In the genomic region with DNA sequence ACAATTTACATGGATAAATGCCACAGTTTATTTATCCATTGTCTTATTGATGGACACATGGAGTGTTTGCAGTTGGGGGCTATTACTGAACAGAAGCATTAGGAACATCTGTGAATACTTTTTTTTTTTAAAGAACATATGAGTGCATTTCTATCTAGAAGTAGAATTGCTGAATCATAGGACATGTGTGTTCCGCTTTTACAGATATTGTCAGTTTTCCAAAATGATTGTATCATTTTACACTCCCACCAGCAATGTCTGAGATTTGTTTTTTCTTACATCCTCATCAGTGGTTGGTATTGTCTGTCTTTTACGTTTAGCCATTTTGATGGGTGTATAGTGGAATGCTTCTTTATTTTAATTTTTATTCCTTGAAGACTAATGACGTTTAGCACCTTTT, we compare ENCODE assay signal across 1 cellular context.
TF ChIP-seq lines count a peak whose summit lies in the region.

No MANE protein-coding gene starts in this region.

TF ChIP-seq in K562, 482 proteins besides CTCF, POLR2A, EP300 and RAD21 (continued from another document and continues in another):
- TF ChIP-seq ZNF76 (CRISPR knock-in tag; IDR thresholded peaks at IDR 0.05; ENCODE audit: borderline replicate concordance) (no peak), COPS2 (conservative IDR thresholded peaks at IDR 0.05) (no peak), KLF6 (CRISPR knock-in tag; IDR thresholded peaks at IDR 0.05; ENCODE audit: borderline replicate concordance) (no peak), RHOXF2B (CRISPR knock-in tag; conservative IDR thresholded peaks at IDR 0.05) (no peak), FOXA1 (IDR thresholded peaks at IDR 0.05; ENCODE audit: borderline replicate concordance) (no peak), MAFK (IDR thresholded peaks at IDR 0.05; ENCODE audit: low read length) (peak; percentile 23; the same call in 1 of the 2 replicates), ZNF146 (CRISPR knock-in tag; IDR thresholded peaks at IDR 0.05; ENCODE audit: unreplicated experiment) (no peak), SP1 (CRISPR knock-in tag; IDR thresholded peaks at IDR 0.05) (no peak), KLF16 (IDR thresholded peaks at IDR 0.05) (no peak), GTF2E2 (tag; IDR thresholded peaks at IDR 0.05) (no peak), NFE2 (IDR thresholded peaks at IDR 0.05; ENCODE audit: low read depth) (peak; percentile 80), NRF1 (conservative IDR thresholded peaks at IDR 0.05 in 1 of 2, IDR thresholded peaks at IDR 0.05 in 1 of 2) (no peak), NR2C1 (IDR thresholded peaks at IDR 0.05) (no peak), NR2C1 (tag; IDR thresholded peaks at IDR 0.05) (no peak), ELF1 (tag; IDR thresholded peaks at IDR 0.05) (no peak), ZNF444 (CRISPR knock-in tag; IDR thresholded peaks at IDR 0.05) (no peak), NR3C1 (CRISPR knock-in tag; IDR thresholded peaks at IDR 0.05) (no peak), ETV6 (IDR thresholded peaks at IDR 0.05; ENCODE audit: borderline replicate concordance in 1 of 2, low read depth in 2 of 2, low read length in 1 of 2) (no peak), ETV6 (CRISPR knock-in tag; IDR thresholded peaks at IDR 0.05; ENCODE audit: borderline replicate concordance) (no peak), RBM14 (IDR thresholded peaks at IDR 0.05; ENCODE audit: borderline replicate concordance, insufficient read depth, low read depth, low read length) (no peak), XRCC3 (IDR thresholded peaks at IDR 0.05) (no peak), ZNF263 (CRISPR knock-in tag; IDR thresholded peaks at IDR 0.05; ENCODE audit: borderline replicate concordance) (no peak), TARDBP (IDR thresholded peaks at IDR 0.05) (no peak), NUFIP1 (IDR thresholded peaks at IDR 0.05; ENCODE audit: partially characterized antibody) (no peak), ZFP30 (CRISPR knock-in tag; IDR thresholded peaks at IDR 0.05; ENCODE audit: borderline replicate concordance) (no peak), PHF20 (IDR thresholded peaks at IDR 0.05; ENCODE audit: partially characterized antibody) (no peak), ARID1B (IDR thresholded peaks at IDR 0.05) (peak; percentile 26; the same call in 1 of the 2 replicates), TEAD4 (IDR thresholded peaks at IDR 0.05; ENCODE audit: low read length) (no peak), TEAD4 (CRISPR knock-in tag; IDR thresholded peaks at IDR 0.05; ENCODE audit: borderline replicate concordance) (no peak), MAFF (IDR thresholded peaks at IDR 0.05; ENCODE audit: low read length) (peak; percentile 52; the same call in 1 of the 2 replicates), PPARD (CRISPR knock-in tag; IDR thresholded peaks at IDR 0.05) (no peak), ADNP (tag; IDR thresholded peaks at IDR 0.05) (no peak)
- TF ChIP-seq, protein P1, sequence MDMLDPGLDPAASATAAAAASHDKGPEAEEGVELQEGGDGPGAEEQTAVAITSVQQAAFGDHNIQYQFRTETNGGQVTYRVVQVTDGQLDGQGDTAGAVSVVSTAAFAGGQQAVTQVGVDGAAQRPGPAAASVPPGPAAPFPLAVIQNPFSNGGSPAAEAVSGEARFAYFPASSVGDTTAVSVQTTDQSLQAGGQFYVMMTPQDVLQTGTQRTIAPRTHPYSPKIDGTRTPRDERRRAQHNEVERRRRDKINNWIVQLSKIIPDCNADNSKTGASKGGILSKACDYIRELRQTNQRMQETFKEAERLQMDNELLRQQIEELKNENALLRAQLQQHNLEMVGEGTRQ (CRISPR knock-in tag; IDR thresholded peaks at IDR 0.05) = no peak
- TF ChIP-seq, protein P2, sequence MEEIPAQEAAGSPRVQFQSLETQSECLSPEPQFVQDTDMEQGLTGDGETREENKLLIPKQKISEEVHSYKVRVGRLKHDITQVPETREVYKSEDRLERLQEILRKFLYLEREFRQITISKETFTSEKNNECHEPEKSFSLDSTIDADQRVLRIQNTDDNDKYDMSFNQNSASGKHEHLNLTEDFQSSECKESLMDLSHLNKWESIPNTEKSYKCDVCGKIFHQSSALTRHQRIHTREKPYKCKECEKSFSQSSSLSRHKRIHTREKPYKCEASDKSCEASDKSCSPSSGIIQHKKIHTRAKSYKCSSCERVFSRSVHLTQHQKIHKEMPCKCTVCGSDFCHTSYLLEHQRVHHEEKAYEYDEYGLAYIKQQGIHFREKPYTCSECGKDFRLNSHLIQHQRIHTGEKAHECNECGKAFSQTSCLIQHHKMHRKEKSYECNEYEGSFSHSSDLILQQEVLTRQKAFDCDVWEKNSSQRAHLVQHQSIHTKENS (CRISPR knock-in tag; IDR thresholded peaks at IDR 0.05) = no peak
- TF ChIP-seq, protein P3, sequence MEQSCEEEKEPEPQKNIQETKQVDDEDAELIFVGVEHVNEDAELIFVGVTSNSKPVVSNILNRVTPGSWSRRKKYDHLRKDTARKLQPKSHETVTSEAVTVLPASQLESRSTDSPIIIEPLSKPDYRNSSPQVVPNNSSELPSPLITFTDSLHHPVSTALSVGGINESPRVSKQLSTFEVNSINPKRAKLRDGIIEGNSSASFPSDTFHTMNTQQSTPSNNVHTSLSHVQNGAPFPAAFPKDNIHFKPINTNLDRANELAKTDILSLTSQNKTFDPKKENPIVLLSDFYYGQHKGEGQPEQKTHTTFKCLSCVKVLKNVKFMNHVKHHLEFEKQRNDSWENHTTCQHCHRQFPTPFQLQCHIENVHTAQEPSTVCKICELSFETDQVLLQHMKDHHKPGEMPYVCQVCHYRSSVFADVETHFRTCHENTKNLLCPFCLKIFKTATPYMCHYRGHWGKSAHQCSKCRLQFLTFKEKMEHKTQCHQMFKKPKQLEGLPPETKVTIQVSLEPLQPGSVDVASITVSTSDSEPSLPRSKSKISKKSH (CRISPR knock-in tag; IDR thresholded peaks at IDR 0.05) = no peak
- TF ChIP-seq, protein P4, sequence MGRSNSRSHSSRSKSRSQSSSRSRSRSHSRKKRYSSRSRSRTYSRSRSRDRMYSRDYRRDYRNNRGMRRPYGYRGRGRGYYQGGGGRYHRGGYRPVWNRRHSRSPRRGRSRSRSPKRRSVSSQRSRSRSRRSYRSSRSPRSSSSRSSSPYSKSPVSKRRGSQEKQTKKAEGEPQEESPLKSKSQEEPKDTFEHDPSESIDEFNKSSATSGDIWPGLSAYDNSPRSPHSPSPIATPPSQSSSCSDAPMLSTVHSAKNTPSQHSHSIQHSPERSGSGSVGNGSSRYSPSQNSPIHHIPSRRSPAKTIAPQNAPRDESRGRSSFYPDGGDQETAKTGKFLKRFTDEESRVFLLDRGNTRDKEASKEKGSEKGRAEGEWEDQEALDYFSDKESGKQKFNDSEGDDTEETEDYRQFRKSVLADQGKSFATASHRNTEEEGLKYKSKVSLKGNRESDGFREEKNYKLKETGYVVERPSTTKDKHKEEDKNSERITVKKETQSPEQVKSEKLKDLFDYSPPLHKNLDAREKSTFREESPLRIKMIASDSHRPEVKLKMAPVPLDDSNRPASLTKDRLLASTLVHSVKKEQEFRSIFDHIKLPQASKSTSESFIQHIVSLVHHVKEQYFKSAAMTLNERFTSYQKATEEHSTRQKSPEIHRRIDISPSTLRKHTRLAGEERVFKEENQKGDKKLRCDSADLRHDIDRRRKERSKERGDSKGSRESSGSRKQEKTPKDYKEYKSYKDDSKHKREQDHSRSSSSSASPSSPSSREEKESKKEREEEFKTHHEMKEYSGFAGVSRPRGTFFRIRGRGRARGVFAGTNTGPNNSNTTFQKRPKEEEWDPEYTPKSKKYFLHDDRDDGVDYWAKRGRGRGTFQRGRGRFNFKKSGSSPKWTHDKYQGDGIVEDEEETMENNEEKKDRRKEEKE (IDR thresholded peaks at IDR 0.05; ENCODE audit: borderline replicate concordance in 1 of 2, control insufficient read depth in 1 of 2, low read depth in 2 of 2, low read length in 1 of 2) = no peak
- TF ChIP-seq, protein P5, sequence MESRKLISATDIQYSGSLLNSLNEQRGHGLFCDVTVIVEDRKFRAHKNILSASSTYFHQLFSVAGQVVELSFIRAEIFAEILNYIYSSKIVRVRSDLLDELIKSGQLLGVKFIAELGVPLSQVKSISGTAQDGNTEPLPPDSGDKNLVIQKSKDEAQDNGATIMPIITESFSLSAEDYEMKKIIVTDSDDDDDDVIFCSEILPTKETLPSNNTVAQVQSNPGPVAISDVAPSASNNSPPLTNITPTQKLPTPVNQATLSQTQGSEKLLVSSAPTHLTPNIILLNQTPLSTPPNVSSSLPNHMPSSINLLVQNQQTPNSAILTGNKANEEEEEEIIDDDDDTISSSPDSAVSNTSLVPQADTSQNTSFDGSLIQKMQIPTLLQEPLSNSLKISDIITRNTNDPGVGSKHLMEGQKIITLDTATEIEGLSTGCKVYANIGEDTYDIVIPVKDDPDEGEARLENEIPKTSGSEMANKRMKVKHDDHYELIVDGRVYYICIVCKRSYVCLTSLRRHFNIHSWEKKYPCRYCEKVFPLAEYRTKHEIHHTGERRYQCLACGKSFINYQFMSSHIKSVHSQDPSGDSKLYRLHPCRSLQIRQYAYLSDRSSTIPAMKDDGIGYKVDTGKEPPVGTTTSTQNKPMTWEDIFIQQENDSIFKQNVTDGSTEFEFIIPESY (CRISPR knock-in tag; IDR thresholded peaks at IDR 0.05) = no peak
- TF ChIP-seq, protein P6, sequence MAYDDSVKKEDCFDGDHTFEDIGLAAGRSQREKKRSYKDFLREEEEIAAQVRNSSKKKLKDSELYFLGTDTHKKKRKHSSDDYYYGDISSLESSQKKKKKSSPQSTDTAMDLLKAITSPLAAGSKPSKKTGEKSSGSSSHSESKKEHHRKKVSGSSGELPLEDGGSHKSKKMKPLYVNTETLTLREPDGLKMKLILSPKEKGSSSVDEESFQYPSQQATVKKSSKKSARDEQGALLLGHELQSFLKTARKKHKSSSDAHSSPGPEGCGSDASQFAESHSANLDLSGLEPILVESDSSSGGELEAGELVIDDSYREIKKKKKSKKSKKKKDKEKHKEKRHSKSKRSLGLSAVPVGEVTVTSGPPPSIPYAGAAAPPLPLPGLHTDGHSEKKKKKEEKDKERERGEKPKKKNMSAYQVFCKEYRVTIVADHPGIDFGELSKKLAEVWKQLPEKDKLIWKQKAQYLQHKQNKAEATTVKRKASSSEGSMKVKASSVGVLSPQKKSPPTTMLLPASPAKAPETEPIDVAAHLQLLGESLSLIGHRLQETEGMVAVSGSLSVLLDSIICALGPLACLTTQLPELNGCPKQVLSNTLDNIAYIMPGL (CRISPR knock-in tag; IDR thresholded peaks at IDR 0.05) = no peak
- TF ChIP-seq, protein P7, sequence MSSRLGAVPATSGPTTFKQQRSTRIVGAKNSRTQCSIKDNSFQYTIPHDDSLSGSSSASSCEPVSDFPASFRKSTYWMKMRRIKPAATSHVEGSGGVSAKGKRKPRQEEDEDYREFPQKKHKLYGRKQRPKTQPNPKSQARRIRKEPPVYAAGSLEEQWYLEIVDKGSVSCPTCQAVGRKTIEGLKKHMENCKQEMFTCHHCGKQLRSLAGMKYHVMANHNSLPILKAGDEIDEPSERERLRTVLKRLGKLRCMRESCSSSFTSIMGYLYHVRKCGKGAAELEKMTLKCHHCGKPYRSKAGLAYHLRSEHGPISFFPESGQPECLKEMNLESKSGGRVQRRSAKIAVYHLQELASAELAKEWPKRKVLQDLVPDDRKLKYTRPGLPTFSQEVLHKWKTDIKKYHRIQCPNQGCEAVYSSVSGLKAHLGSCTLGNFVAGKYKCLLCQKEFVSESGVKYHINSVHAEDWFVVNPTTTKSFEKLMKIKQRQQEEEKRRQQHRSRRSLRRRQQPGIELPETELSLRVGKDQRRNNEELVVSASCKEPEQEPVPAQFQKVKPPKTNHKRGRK (tag; IDR thresholded peaks at IDR 0.05) = no peak
- TF ChIP-seq, protein P8, sequence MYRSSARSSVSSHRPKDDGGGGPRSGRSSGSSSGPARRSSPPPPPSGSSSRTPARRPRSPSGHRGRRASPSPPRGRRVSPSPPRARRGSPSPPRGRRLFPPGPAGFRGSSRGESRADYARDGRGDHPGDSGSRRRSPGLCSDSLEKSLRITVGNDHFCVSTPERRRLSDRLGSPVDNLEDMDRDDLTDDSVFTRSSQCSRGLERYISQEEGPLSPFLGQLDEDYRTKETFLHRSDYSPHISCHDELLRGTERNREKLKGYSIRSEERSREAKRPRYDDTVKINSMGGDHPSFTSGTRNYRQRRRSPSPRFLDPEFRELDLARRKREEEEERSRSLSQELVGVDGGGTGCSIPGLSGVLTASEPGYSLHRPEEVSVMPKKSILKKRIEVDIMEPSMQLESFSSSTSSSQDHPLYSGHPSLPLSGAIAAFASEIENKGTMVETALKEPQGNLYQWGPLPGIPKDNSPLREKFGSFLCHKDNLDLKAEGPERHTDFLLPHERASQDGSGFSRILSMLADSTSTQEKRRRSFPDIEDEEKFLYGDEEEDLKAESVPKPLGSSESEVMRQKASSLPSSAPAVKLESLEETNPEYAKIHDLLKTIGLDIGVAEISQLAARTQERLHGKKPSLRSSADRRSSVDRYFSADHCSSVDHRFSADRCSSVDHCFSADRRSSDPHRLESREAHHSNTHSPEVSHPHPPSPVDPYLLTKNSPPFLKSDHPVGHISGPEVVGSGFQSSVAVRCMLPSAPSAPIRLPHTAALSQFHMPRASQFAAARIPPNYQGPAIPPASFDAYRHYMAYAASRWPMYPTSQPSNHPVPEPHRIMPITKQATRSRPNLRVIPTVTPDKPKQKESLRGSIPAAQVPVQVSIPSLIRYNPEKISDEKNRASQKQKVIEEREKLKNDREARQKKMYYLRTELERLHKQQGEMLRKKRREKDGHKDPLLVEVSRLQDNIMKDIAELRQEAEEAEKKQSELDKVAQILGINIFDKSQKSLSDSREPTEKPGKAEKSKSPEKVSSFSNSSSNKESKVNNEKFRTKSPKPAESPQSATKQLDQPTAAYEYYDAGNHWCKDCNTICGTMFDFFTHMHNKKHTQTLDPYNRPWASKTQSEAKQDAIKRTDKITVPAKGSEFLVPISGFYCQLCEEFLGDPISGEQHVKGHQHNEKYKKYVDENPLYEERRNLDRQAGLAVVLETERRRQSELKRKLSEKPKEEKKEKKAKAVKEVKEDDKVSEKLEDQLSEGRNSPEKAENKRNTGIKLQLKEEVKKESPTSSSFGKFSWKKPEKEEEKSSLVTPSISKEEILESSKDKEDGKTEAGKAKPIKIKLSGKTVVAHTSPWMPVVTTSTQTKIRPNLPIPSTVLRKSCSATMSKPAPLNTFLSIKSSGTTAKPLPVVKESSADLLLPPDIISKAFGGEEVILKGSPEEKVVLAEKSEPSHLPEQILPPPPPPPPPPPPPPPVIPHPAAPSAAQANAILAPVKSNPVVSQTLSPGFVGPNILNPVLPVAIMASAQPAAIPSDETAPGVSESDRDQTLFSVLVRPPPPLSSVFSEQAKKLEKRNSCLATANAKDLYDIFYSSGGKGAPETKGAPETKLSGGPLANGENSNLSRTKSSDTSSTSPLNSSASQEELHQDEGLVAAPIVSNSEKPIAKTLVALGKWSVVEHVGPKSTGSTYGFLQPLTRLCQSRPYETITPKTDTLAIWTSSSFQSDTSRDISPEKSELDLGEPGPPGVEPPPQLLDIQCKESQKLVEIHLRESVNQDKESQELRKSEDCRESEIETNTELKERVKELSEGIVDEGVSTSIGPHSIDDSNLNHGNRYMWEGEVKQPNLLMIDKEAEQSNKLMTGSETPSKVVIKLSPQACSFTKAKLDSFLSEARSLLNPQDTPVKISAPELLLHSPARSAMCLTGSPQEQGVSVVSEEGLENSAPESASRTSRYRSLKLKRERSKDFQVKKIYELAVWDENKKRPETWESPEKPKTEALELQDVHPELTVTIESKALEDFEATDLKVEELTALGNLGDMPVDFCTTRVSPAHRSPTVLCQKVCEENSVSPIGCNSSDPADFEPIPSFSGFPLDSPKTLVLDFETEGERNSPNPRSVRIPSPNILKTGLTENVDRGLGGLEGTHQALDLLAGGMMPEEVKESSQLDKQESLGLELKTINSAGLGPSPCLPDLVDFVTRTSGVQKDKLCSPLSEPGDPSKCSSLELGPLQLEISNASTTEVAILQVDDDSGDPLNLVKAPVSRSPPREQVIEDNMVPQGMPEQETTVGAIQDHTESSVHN (IDR thresholded peaks at IDR 0.05; ENCODE audit: borderline replicate concordance in 1 of 2, low read depth in 1 of 2) = no peak
- TF ChIP-seq, protein P9, sequence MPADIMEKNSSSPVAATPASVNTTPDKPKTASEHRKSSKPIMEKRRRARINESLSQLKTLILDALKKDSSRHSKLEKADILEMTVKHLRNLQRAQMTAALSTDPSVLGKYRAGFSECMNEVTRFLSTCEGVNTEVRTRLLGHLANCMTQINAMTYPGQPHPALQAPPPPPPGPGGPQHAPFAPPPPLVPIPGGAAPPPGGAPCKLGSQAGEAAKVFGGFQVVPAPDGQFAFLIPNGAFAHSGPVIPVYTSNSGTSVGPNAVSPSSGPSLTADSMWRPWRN (IDR thresholded peaks at IDR 0.05; ENCODE audit: low read depth) = no peak
